8 cellular contexts compared by ENCODE assay signal in the genomic region with DNA sequence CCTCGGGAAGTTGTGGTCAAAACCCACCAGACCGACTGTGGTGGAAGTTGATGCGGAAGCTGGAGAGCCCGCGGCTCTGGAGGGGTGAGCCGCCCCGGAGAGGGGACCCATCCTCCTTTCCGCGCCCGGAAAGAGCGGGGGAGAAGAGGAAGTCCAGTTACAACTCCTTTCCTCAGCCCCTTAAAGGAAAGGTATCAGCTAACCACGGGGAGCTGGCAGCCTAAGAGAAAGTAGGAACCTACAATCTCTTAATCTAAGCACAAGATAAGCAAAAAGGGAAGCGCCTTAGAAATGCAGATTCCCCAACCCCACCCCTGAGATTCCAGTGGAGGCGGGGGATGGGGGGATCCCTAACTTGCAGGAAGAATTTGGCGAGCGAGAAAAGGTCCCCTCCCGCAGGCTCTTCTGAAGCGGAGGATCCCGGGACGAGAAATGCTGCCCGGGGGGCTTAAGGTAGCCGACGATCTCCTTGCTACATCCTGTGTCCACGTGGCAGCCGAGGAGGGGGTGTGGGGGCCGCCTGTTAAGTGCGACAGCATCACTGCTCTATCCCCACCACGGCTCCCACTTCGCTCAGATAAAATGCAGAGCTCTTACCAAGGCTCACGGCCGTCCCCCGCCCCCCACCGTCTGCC.
DNase-seq lines count a peak whose midpoint lies in the region; ATAC-seq and TF ChIP-seq lines count a peak whose summit lies in the region.

No MANE protein-coding gene starts in this region.

- no peak for DNase-seq in activated CD8-positive, alpha-beta memory T cell treated with anti-CD3 and anti-CD28 coated beads, Interleukin-2, amount 10 ng/mL, durations not matched to agents 7 days and 5 days
- DNase-seq in activated CD8-positive, alpha-beta memory T cell treated with anti-CD3 and anti-CD28 coated beads, Interleukin-2, amount 50 U/mL, for 4 hours: no peak
- DNase-seq in WTC11 (ENCODE audit: low spot score): peak; percentile 68
- DNase-seq in hepatic stellate cell (ENCODE audit: low spot score): peak; percentile 29
- peak; percentile 25 for DNase-seq in stimulated activated naive CD8-positive, alpha-beta T cell treated with anti-CD3 and anti-CD28 coated beads, Interleukin-15, Interleukin-2, amounts not matched to agents 100 U/mL and 50 U/mL, for 24 hours
- no peak for DNase-seq in cortex of kidney (lab: John Stamatoyannopoulos, UW)

- TF ChIP-seq CTCF in WTC11 (IDR thresholded peaks at IDR 0.05): no peak

- H3K27me3 Mint-ChIP-seq in activated CD8-positive, alpha-beta memory T cell treated with anti-CD3 and anti-CD28 coated beads, Interleukin-2, amount 10 ng/mL, durations not matched to agents 7 days and 5 days: peaks cover 48% of the 10 kb centered on the region
- H3K27me3 Mint-ChIP-seq in WTC11 (ENCODE audit: low read depth): peaks cover 74% of the 10 kb centered on the region

- CTCF ChIA-PET in activated CD8-positive, alpha-beta memory T cell treated with anti-CD3 and anti-CD28 coated beads, Interleukin-2, amount 10 ng/mL, durations not matched to agents 7 days and 5 days (lab: Charles Lee): interaction anchor here (1.4 to 1.7 kb wide), 2 partner anchors 22 to 304 kb away, joined by 3 to 6 read pairs; no protein-coding TSS in a partner anchor
- CTCF ChIA-PET in WTC11 (lab: Charles Lee): interaction anchor here (0.5 to 3.9 kb wide), 13 partner anchors 9 to 1311 kb away, joined by 3 to 36 read pairs (median 5); a partner anchor contains a TSS

- no peaks in the 10 kb centered on the region for H3K36me3 Mint-ChIP-seq in activated CD8-positive, alpha-beta memory T cell treated with anti-CD3 and anti-CD28 coated beads, Interleukin-2, amount 10 ng/mL, durations not matched to agents 7 days and 5 days
- no peaks in the 10 kb centered on the region for H3K36me3 Mint-ChIP-seq in WTC11

- peak overlapping the region; percentile 44 for H3K4me3 Mint-ChIP-seq in activated CD8-positive, alpha-beta memory T cell treated with anti-CD3 and anti-CD28 coated beads, Interleukin-2, amount 10 ng/mL, durations not matched to agents 7 days and 5 days
- peak overlapping the region; percentile 87 for H3K4me3 Mint-ChIP-seq in WTC11

- POLR2A ChIA-PET in WTC11 (lab: Charles Lee): interaction anchor here (0.6 to 1.6 kb wide), 4 partner anchors 85 to 337 kb away, joined by 4 read pairs; a partner anchor contains a TSS

- peak; percentile 37 for ATAC-seq in activated CD8-positive, alpha-beta memory T cell treated with anti-CD3 and anti-CD28 coated beads, Interleukin-2, amount 10 ng/mL, durations not matched to agents 7 days and 5 days
- ATAC-seq in WTC11: peak; percentile 7
- no peak for ATAC-seq in stimulated activated naive CD8-positive, alpha-beta T cell treated with anti-CD3 and anti-CD28 coated beads, Interleukin-15, Interleukin-2, amounts not matched to agents 100 U/mL and 50 U/mL, for 24 hours
- ATAC-seq in GM18519 (IDR thresholded peaks at IDR 0.05; ENCODE audit: low FRiP score, unreplicated experiment): no peak
- ATAC-seq in HG03442 (IDR thresholded peaks at IDR 0.05; ENCODE audit: unreplicated experiment): no peak

- no peak overlapping the region for H3K27ac Mint-ChIP-seq in activated CD8-positive, alpha-beta memory T cell treated with anti-CD3 and anti-CD28 coated beads, Interleukin-2, amount 10 ng/mL, durations not matched to agents 7 days and 5 days
- peak overlapping the region; percentile 74; the same call in 1 of the 2 replicates for H3K27ac Mint-ChIP-seq in WTC11

- no peaks in the 10 kb centered on the region for H3K9me3 Mint-ChIP-seq in activated CD8-positive, alpha-beta memory T cell treated with anti-CD3 and anti-CD28 coated beads, Interleukin-2, amount 10 ng/mL, durations not matched to agents 7 days and 5 days (ENCODE audit: low read depth)
- H3K9me3 Mint-ChIP-seq in WTC11: no peaks in the 10 kb centered on the region

- peaks cover 22% of the 10 kb centered on the region for H3K4me1 Mint-ChIP-seq in activated CD8-positive, alpha-beta memory T cell treated with anti-CD3 and anti-CD28 coated beads, Interleukin-2, amount 10 ng/mL, durations not matched to agents 7 days and 5 days
- peaks cover 27% of the 10 kb centered on the region for H3K4me1 Mint-ChIP-seq in WTC11

TF ChIP-seq in WTC11, 78 proteins besides CTCF, POLR2A, EP300 and RAD21:
- TF ChIP-seq SP1 (CRISPR knock-in tag; conservative IDR thresholded peaks at IDR 0.05) (peak; percentile 30; the same call in 1 of the 2 replicates), JUN (CRISPR knock-in tag; IDR thresholded peaks at IDR 0.05) (no peak), TP53 (CRISPR knock-in tag; IDR thresholded peaks at IDR 0.05) (0 out of 2 replicates have a peak, but pooled peaks have one; percentile 1), ZNF423 (CRISPR knock-in tag; IDR thresholded peaks at IDR 0.05) (no peak)
- TF ChIP-seq, protein P1, sequence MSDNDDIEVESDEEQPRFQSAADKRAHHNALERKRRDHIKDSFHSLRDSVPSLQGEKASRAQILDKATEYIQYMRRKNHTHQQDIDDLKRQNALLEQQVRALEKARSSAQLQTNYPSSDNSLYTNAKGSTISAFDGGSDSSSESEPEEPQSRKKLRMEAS (CRISPR knock-in tag; IDR thresholded peaks at IDR 0.05): 0 out of 2 replicates have a peak, but pooled peaks have one; percentile 30

Comparison
In these comparisons a context has a peak if more than half of its experiments do, and no peak if none do; other contexts are left out.
1. ATAC-seq: peak in activated CD8-positive, alpha-beta memory T cell treated with anti-CD3 and anti-CD28 coated beads, Interleukin-2, amount 10 ng/mL, durations not matched to agents 7 days and 5 days (single experiment) and WTC11 (single experiment); none in stimulated activated naive CD8-positive, alpha-beta T cell treated with anti-CD3 and anti-CD28 coated beads, Interleukin-15, Interleukin-2, amounts not matched to agents 100 U/mL and 50 U/mL, for 24 hours (single experiment), GM18519 (single experiment) and HG03442 (single experiment).
2. DNase-seq: peak in WTC11 (single experiment), hepatic stellate cell (single experiment) and stimulated activated naive CD8-positive, alpha-beta T cell treated with anti-CD3 and anti-CD28 coated beads, Interleukin-15, Interleukin-2, amounts not matched to agents 100 U/mL and 50 U/mL, for 24 hours (single experiment); none in activated CD8-positive, alpha-beta memory T cell treated with anti-CD3 and anti-CD28 coated beads, Interleukin-2, amount 10 ng/mL, durations not matched to agents 7 days and 5 days (single experiment), activated CD8-positive, alpha-beta memory T cell treated with anti-CD3 and anti-CD28 coated beads, Interleukin-2, amount 50 U/mL, for 4 hours (single experiment) and cortex of kidney (single experiment).